ENCODE assay signal across 8 cellular contexts in genomic region chr5:59099270-59099994, GRCh38.
DNase-seq lines count a peak whose midpoint lies in the region; ATAC-seq and TF ChIP-seq lines count a peak whose summit lies in the region.

No MANE protein-coding gene starts in this region.

- H3K36me3 ChIP-seq in breast epithelium (no peaks in the 10 kb centered on the region), RWPE2 (ENCODE audit: low read depth) (no peaks in the 10 kb centered on the region)

- peaks cover 36% of the 10 kb centered on the region for H3K4me1 Mint-ChIP-seq in MCF 10A (ENCODE audit: insufficient read depth, unreplicated experiment)
- peaks cover 48% of the 10 kb centered on the region for H3K4me1 Mint-ChIP-seq in stimulated activated naive CD8-positive, alpha-beta T cell treated with anti-CD3 and anti-CD28 coated beads, Interleukin-15, Interleukin-2, amounts not matched to agents 100 ng/mL and 50 ng/mL, for 24 hours (ENCODE audit: low read depth)

- H3K4me3 ChIP-seq in breast epithelium = no peak overlapping the region
- no peak overlapping the region for H3K4me3 ChIP-seq in RWPE2 (ENCODE audit: severe bottlenecking)

- DNase-seq in MCF 10A (ENCODE audit: unreplicated experiment) (peak; percentile 78), breast epithelium (ENCODE audit: low spot score in 2 of 2) (no peak), RWPE2 (ENCODE audit: low spot score) (no peak), DMS79 (lab: John Stamatoyannopoulos, UW) (no peak), mucosa of gallbladder (ENCODE audit: low spot score) (no peak), GOT3 (lab: John Stamatoyannopoulos, UW) (no peak)
- peak; percentile 24 for DNase-seq in effector CD4-positive, alpha-beta T cell

- no peaks in the 10 kb centered on the region for H3K27me3 Mint-ChIP-seq in MCF 10A (ENCODE audit: insufficient read depth, unreplicated experiment)
- no peaks in the 10 kb centered on the region for H3K27me3 Mint-ChIP-seq in stimulated activated naive CD8-positive, alpha-beta T cell treated with anti-CD3 and anti-CD28 coated beads, Interleukin-15, Interleukin-2, amounts not matched to agents 100 ng/mL and 50 ng/mL, for 24 hours

- BruUV-seq in MCF 10A (replicated peaks; lab: Mats Ljungman, UMichigan) = TSS peak; percentile 50

- no peak overlapping the region for H3K4me3 Mint-ChIP-seq in MCF 10A (ENCODE audit: unreplicated experiment)
- peak overlapping the region; percentile 57 for H3K4me3 Mint-ChIP-seq in stimulated activated naive CD8-positive, alpha-beta T cell treated with anti-CD3 and anti-CD28 coated beads, Interleukin-15, Interleukin-2, amounts not matched to agents 100 ng/mL and 50 ng/mL, for 24 hours

- peak overlapping the region; percentile 68 for H3K27ac Mint-ChIP-seq in MCF 10A (ENCODE audit: low read depth, unreplicated experiment)
- H3K27ac Mint-ChIP-seq in stimulated activated naive CD8-positive, alpha-beta T cell treated with anti-CD3 and anti-CD28 coated beads, Interleukin-15, Interleukin-2, amounts not matched to agents 100 ng/mL and 50 ng/mL, for 24 hours = peak overlapping the region; percentile 78

- TF ChIP-seq POLR2A in breast epithelium (IDR thresholded peaks at IDR 0.05) = no peak

- H3K4me1 ChIP-seq in breast epithelium (no peaks in the 10 kb centered on the region), RWPE2 (ENCODE audit: insufficient read depth, poor library complexity, severe bottlenecking) (peaks cover 15% of the 10 kb centered on the region)

- POLR2A ChIA-PET in MCF 10A (lab: Yijun Ruan, JAX) = interaction anchor here (1.9 to 2.3 kb wide), 2 partner anchors 29 to 63 kb away, joined by 8 to 9 read pairs; no protein-coding TSS in a partner anchor

- H3K36me3 Mint-ChIP-seq in MCF 10A (ENCODE audit: insufficient read depth, unreplicated experiment) = no peaks in the 10 kb centered on the region
- H3K36me3 Mint-ChIP-seq in stimulated activated naive CD8-positive, alpha-beta T cell treated with anti-CD3 and anti-CD28 coated beads, Interleukin-15, Interleukin-2, amounts not matched to agents 100 ng/mL and 50 ng/mL, for 24 hours (ENCODE audit: low read depth) = no peaks in the 10 kb centered on the region

- intact Hi-C loops in MCF 10A (cut with micrococcal nuclease) = loop anchor here (1.0 to 5.0 kb wide), 2 partner anchors 28 to 62 kb away; no protein-coding TSS in a partner anchor
- intact Hi-C loops in breast epithelium (cut with DNase I; ENCODE audit: low total_unique reads) = no loop called here

- peak; percentile 100 for ATAC-seq in RWPE2 (ENCODE audit: low read depth)

- H3K9me3 Mint-ChIP-seq in MCF 10A (ENCODE audit: unreplicated experiment) = no peaks in the 10 kb centered on the region
- H3K9me3 Mint-ChIP-seq in stimulated activated naive CD8-positive, alpha-beta T cell treated with anti-CD3 and anti-CD28 coated beads, Interleukin-15, Interleukin-2, amounts not matched to agents 100 ng/mL and 50 ng/mL, for 24 hours = peaks cover 5% of the 10 kb centered on the region

- H3K27ac ChIP-seq in breast epithelium = no peak overlapping the region
- H3K27ac ChIP-seq in RWPE2 (ENCODE audit: poor library complexity, severe bottlenecking) = peak overlapping the region; percentile 34

- TF ChIP-seq CTCF in MCF 10A (IDR thresholded peaks at IDR 0.05; ENCODE audit: unreplicated experiment) (no peak), breast epithelium (IDR thresholded peaks at IDR 0.05) (no peak), RWPE2 (IDR thresholded peaks at IDR 0.05; ENCODE audit: poor library complexity, severe bottlenecking) (no peak)

- CTCF ChIA-PET in MCF 10A (lab: Yijun Ruan, JAX) = no interaction called here

- H3K9me3 ChIP-seq in breast epithelium = no peaks in the 10 kb centered on the region
- H3K9me3 ChIP-seq in RWPE2 (ENCODE audit: severe bottlenecking) = no peaks in the 10 kb centered on the region

- H3K27me3 ChIP-seq in breast epithelium (no peaks in the 10 kb centered on the region), RWPE2 (ENCODE audit: insufficient read depth, poor library complexity, severe bottlenecking) (no peaks in the 10 kb centered on the region)

Comparison
In these comparisons a context has a peak if more than half of its experiments do, and no peak if none do; other contexts are left out.
1. DNase-seq: peak in MCF 10A (single experiment) and effector CD4-positive, alpha-beta T cell (single experiment); none in breast epithelium (0 of 2), RWPE2 (single experiment), DMS79 (single experiment), mucosa of gallbladder (single experiment) and GOT3 (single experiment).